16 cellular contexts compared by ENCODE assay signal in the genomic region with DNA sequence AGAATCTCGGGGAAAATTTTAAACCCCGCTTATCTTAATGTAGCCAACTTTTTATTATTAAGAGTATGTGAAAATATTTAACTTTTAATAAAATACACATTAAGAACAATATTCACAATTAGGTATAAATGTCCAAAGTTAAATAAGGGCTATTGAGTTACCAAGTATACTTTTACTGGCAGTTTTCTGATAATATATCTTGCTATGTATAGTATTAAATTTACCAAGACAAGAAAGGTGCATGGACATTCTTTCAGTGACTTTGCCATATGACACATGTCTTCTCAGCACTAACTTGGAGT.
"Had no signal": no experiment of that assay in that cellular context is flagged by ENCODE, and none has a peak within 500 bp of the region (broad histone marks: within the 10 kb centered on the region; RNA-seq: fewer than 3 reads in every experiment).

No MANE protein-coding gene starts in this region.

- H3K9me3 Mint-ChIP-seq: naive thymus-derived CD8-positive, alpha-beta T cell; stimulated activated naive B cell treated with anti-CD40 and anti-IgM and Interleukin-4, amounts not matched to agents 10 μg/mL and 1 μg/mL and 100 μg/mL, for 72 hours had no signal

- H3K9me3 ChIP-seq: breast epithelium, esophagus squamous epithelium, mucosa of descending colon, spleen had no signal

- H3K4me1 Mint-ChIP-seq: activated CD8-positive, alpha-beta memory T cell treated with anti-CD3 and anti-CD28 coated beads, Interleukin-2, amount 10 ng/mL, durations not matched to agents 7 days and 5 days; immature natural killer cell; naive thymus-derived CD8-positive, alpha-beta T cell had no signal

- H3K27me3 Mint-ChIP-seq: activated CD8-positive, alpha-beta memory T cell treated with anti-CD3 and anti-CD28 coated beads, Interleukin-2, amount 10 ng/mL, durations not matched to agents 7 days and 5 days; activated naive CD8-positive, alpha-beta T cell; naive thymus-derived CD8-positive, alpha-beta T cell; stimulated activated naive B cell treated with anti-CD40 and anti-IgM and Interleukin-4, amounts not matched to agents 10 μg/mL and 1 μg/mL and 100 μg/mL, for 72 hours; T-helper 17 cell had no signal

- ATAC-seq: activated CD4-positive, CD25-positive, alpha-beta regulatory T cell treated with anti-CD3 and anti-CD28 coated beads, Interleukin-2, amount 50 U/mL, for 24 hours; activated CD8-positive, alpha-beta memory T cell treated with anti-CD3 and anti-CD28 coated beads, Interleukin-2, amount 10 ng/mL, durations not matched to agents 7 days and 5 days had no signal

- H3K4me3 Mint-ChIP-seq: activated CD8-positive, alpha-beta memory T cell treated with anti-CD3 and anti-CD28 coated beads, Interleukin-2, amount 10 ng/mL, durations not matched to agents 7 days and 5 days; activated naive CD8-positive, alpha-beta T cell; immature natural killer cell; naive thymus-derived CD8-positive, alpha-beta T cell; stimulated activated naive B cell treated with anti-CD40 and anti-IgM and Interleukin-4, amounts not matched to agents 10 μg/mL and 1 μg/mL and 100 μg/mL, for 72 hours; T-helper 17 cell had no signal

- H3K27ac ChIP-seq: breast epithelium, esophagus squamous epithelium, spleen had no signal

- DNase-seq: activated CD8-positive, alpha-beta memory T cell treated with anti-CD3 and anti-CD28 coated beads, Interleukin-2, amount 10 ng/mL, durations not matched to agents 7 days and 5 days; activated gamma-delta T cell; activated T-cell treated with anti-CD3 and anti-CD28 coated beads, Interleukin-2, amount 50 U/mL, for 48 hours; dorsolateral prefrontal cortex; esophagus squamous epithelium; mucosa of descending colon; spleen; stimulated activated CD4-positive, alpha-beta T cell treated with anti-CD3 and anti-CD28 coated beads, Interleukin-1b, Interleukin-23, amount 100 ng/mL, for 48 hours; stimulated activated naive B cell treated with anti-CD40 and anti-IgM and Interleukin-4, amounts not matched to agents 10 μg/mL and 1 μg/mL and 100 μg/mL, for 72 hours; T-helper 17 cell had no signal

- H3K27me3 ChIP-seq: breast epithelium, dorsolateral prefrontal cortex, esophagus squamous epithelium, spleen had no signal

- H3K27ac Mint-ChIP-seq: activated CD8-positive, alpha-beta memory T cell treated with anti-CD3 and anti-CD28 coated beads, Interleukin-2, amount 10 ng/mL, durations not matched to agents 7 days and 5 days; activated naive CD8-positive, alpha-beta T cell; naive thymus-derived CD8-positive, alpha-beta T cell; stimulated activated naive B cell treated with anti-CD40 and anti-IgM and Interleukin-4, amounts not matched to agents 10 μg/mL and 1 μg/mL and 100 μg/mL, for 72 hours; T-helper 17 cell had no signal

- H3K36me3 ChIP-seq: breast epithelium had no signal

- H3K4me1 ChIP-seq: breast epithelium, esophagus squamous epithelium, spleen had no signal

- H3K4me3 ChIP-seq: breast epithelium, dorsolateral prefrontal cortex, esophagus squamous epithelium, lung, mucosa of descending colon, spleen had no signal
